Comparison of ENCODE assay signal across 8 cellular contexts in genomic region chr19:13102666-13103584, GRCh38. TPM values are rescaled to one million over a fixed set of nuclear protein-coding genes. Genes with fewer than 3 reads are reported as not detected.
DNase-seq lines count a peak whose midpoint lies in the region; ATAC-seq and TF ChIP-seq lines count a peak whose summit lies in the region.

TSS of gene LYL1 (minus strand) at chr19:13102858. CDS start at chr19:13101171, 1,687 bp downstream.

- H3K4me1 Mint-ChIP-seq in activated B cell treated with CpG ODN at 0.5 μM for 24 hours: peaks cover 79% of the 10 kb centered on the region

- intact Hi-C loops in activated B cell treated with CpG ODN at 0.5 μM for 24 hours (cut with micrococcal nuclease): loop anchor here (2.0 to 5.0 kb wide), 4 partner anchors 48 to 744 kb away; partner anchors contain the start of genes IER2, JUNB, MAST1 and STX10

- no peaks in the 10 kb centered on the region for H3K27me3 ChIP-seq in neutrophil

- CTCF ChIA-PET in activated B cell treated with CpG ODN at 0.5 μM for 24 hours (lab: Charles Lee): no interaction called here

- H3K4me3 ChIP-seq in fibroblast of villous mesenchyme (ENCODE audit: low read depth, low read length) (peak within 1 kb of the TSS; percentile 48), neutrophil (ENCODE audit: low read depth in 1 of 2, low read length in 1 of 2) (peak within 1 kb of the TSS; percentile 93 to 95)

- POLR2A ChIA-PET in activated B cell treated with CpG ODN at 0.5 μM for 24 hours (lab: Charles Lee): interaction anchor here (0.6 to 8.8 kb wide), 13 partner anchors 8 to 312 kb away, joined by 3 to 158 read pairs (median 7); partner anchors contain the start of genes IER2, JUNB, NACC1 and STX10

- H3K9me3 Mint-ChIP-seq in activated B cell treated with CpG ODN at 0.5 μM for 24 hours: no peaks in the 10 kb centered on the region

- peak within 1 kb of the TSS; percentile 88 for H3K4me3 Mint-ChIP-seq in activated B cell treated with CpG ODN at 0.5 μM for 24 hours

- peaks cover 14% of the 10 kb centered on the region for H3K36me3 ChIP-seq in neutrophil

- H3K27ac ChIP-seq in neutrophil: peak within 1 kb of the TSS; percentile 99

- peaks cover 75 to 77% of the 10 kb centered on the region in 2 experiments for H3K4me1 ChIP-seq in neutrophil (ENCODE audit: control insufficient read depth in 1 of 2, insufficient read depth in 1 of 2, low read depth in 1 of 2, low read length in 1 of 2)

- ATAC-seq in HG03442 (IDR thresholded peaks at IDR 0.05; ENCODE audit: unreplicated experiment) (peak; percentile 27), activated B cell treated with CpG ODN at 0.5 μM for 24 hours (ENCODE audit: low read depth) (peak; percentile 53)

- no peaks in the 10 kb centered on the region for H3K27me3 Mint-ChIP-seq in activated B cell treated with CpG ODN at 0.5 μM for 24 hours

- peak within 1 kb of the TSS; percentile 98 for H3K27ac Mint-ChIP-seq in activated B cell treated with CpG ODN at 0.5 μM for 24 hours

- peaks cover 25% of the 10 kb centered on the region for H3K36me3 Mint-ChIP-seq in activated B cell treated with CpG ODN at 0.5 μM for 24 hours (ENCODE audit: low read depth)

- H3K9me3 ChIP-seq in neutrophil: no peaks in the 10 kb centered on the region

- DNase-seq in stimulated activated CD4-positive, alpha-beta T cell treated with anti-CD3 and anti-CD28 coated beads, Interleukin-15, amount 100 ng/mL, for 24 hours: peak; percentile 64
- no peak for DNase-seq in stimulated activated CD4-positive, alpha-beta T cell treated with anti-CD3 and anti-CD28 coated beads, Interleukin-12 subunit alpha, Interleukin-12 subunit beta, amount 100 ng/mL, for 4 hours
- DNase-seq in activated B cell treated with CpG ODN at 0.5 μM for 24 hours: peak; percentile 85
- DNase-seq in fibroblast of villous mesenchyme (ENCODE audit: low read depth): peak; percentile 67
- no peak for DNase-seq in GM19240 (ENCODE audit: insufficient read length, low spot score)
- DNase-seq in NCI-H2081 treated with DMSO at 0.1 percent for 48 hours (lab: John Stamatoyannopoulos, UW): no peak

- TF ChIP-seq CTCF in activated B cell treated with CpG ODN at 0.5 μM for 24 hours (IDR thresholded peaks at IDR 0.05) (no peak), fibroblast of villous mesenchyme (IDR thresholded peaks at IDR 0.05; ENCODE audit: insufficient read depth, low read depth, low read length) (no peak), neutrophil (IDR thresholded peaks at IDR 0.05) (peak; percentile 17)

RNA-seq across cellular contexts. Expression of gene LYL1, which starts in this region (rescaled TPM):
- total RNA-seq in activated B cell treated with CpG ODN at 0.5 μM for 24 hours (67.1 and 74.8 TPM in 2 replicates), fibroblast of villous mesenchyme (2.6 and 3.9 TPM in 2 replicates)

Comparison
In these comparisons a context has a peak if more than half of its experiments do, and no peak if none do; other contexts are left out.
1. RNA of gene LYL1 (total RNA-seq): 67.1 to 74.8 TPM in activated B cell treated with CpG ODN at 0.5 μM for 24 hours; 2.6 to 3.9 TPM in fibroblast of villous mesenchyme; every median in the first group is over 10 times any median in the second.
2. DNase-seq: peak in stimulated activated CD4-positive, alpha-beta T cell treated with anti-CD3 and anti-CD28 coated beads, Interleukin-15, amount 100 ng/mL, for 24 hours (single experiment), activated B cell treated with CpG ODN at 0.5 μM for 24 hours (single experiment) and fibroblast of villous mesenchyme (single experiment); none in stimulated activated CD4-positive, alpha-beta T cell treated with anti-CD3 and anti-CD28 coated beads, Interleukin-12 subunit alpha, Interleukin-12 subunit beta, amount 100 ng/mL, for 4 hours (single experiment), GM19240 (single experiment) and NCI-H2081 treated with DMSO at 0.1 percent for 48 hours (single experiment).